Comparison of ENCODE assay signal across 35 cellular contexts in the genomic region with DNA sequence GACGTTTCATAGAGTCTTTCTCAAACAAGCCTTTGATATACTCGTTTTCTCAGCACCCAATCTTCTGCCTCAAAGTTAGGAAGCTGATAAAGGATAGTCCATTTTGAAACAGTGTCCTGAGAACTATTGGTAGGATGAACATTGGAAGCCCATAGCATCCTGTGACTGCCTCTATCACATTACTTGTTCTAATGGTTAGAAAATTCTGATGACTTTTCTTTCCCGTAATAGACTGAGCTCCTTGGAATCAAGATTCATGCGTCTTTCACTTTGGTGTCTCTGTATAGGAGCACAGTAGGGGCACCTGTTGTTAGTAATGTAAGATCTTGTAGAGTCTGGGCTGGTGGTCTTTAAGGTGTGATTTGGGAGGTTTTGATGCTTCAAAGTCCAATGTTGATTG.
"Had no signal": no experiment of that assay in that cellular context is flagged by ENCODE, and none has a peak within 500 bp of the region (broad histone marks: within the 10 kb centered on the region; RNA-seq: fewer than 3 reads in every experiment).

No MANE protein-coding gene starts in this region.

- DNase-seq: activated CD4-positive, alpha-beta memory T cell treated with anti-CD3 and anti-CD28 coated beads for 36 hours; activated CD4-positive, alpha-beta T cell treated with anti-CD3 and anti-CD28 coated beads for 36 hours; activated CD4-positive, alpha-beta T cell treated with anti-CD3 and anti-CD28 coated beads, Interleukin-2, amount 10 ng/mL, durations not matched to agents 24 days and 14 days; activated CD4-positive, CD25-positive, alpha-beta regulatory T cell; activated CD4-positive, CD25-positive, alpha-beta regulatory T cell treated with anti-CD3 and anti-CD28 coated beads, Interleukin-2, amount 50 U/mL, for 72 hours; activated CD8-positive, alpha-beta memory T cell treated with anti-CD3 and anti-CD28 coated beads, Interleukin-2, amount 10 ng/mL, durations not matched to agents 7 days and 5 days; activated CD8-positive, alpha-beta memory T cell treated with anti-CD3 and anti-CD28 coated beads, Interleukin-2, amount 50 U/mL, for 4 hours; activated CD8-positive, alpha-beta T cell treated with anti-CD3 and anti-CD28 coated beads, Interleukin-2, amount 10 ng/mL, durations not matched to agents 7 days and 5 days; activated effector memory CD4-positive, alpha-beta T cell treated with anti-CD3 and anti-CD28 coated beads, Interleukin-2, amount 50 U/mL, for 16 hours; activated naive CD4-positive, alpha-beta T cell; activated naive CD4-positive, alpha-beta T cell treated with anti-CD3 and anti-CD28 coated beads, Interleukin-2, amount 10 ng/mL, durations not matched to agents 7 days and 5 days; activated naive CD8-positive, alpha-beta T cell treated with anti-CD3 and anti-CD28 coated beads, Interleukin-2, amount 10 ng/mL, durations not matched to agents 7 days and 5 days; activated T-cell treated with anti-CD3 and anti-CD28 coated beads, Interleukin-2, amount 50 U/mL, for 1 hour; activated T-cell treated with anti-CD3 and anti-CD28 coated beads, Interleukin-2, amount 50 U/mL, for 48 hours; dorsolateral prefrontal cortex; effector memory CD4-positive, alpha-beta T cell; endodermal cell; foreskin fibroblast; glutamatergic neuron; heart left ventricle; T-helper 1 cell; T-helper 17 cell; T1000; WERI-Rb-1 had no signal

- H3K9me3 Mint-ChIP-seq: activated CD4-positive, alpha-beta memory T cell treated with anti-CD3 and anti-CD28 coated beads for 36 hours; activated naive CD4-positive, alpha-beta T cell treated with anti-CD3 and anti-CD28 coated beads, Interleukin-2, amount 10 ng/mL, durations not matched to agents 7 days and 5 days; activated naive CD8-positive, alpha-beta T cell treated with anti-CD3 and anti-CD28 coated beads, Interleukin-2, amount 10 ng/mL, durations not matched to agents 7 days and 5 days; activated T-helper 2 cell treated with anti-CD3 and anti-CD28 coated beads, Interferon-gamma antibody, Interleukin-2, Interleukin-4, amounts not matched to agents 10 μg/mL and 5 μg/mL and 100 μg/mL, durations not matched to agents 14 hours and 24 hours and 36 hours; central memory CD8-positive, alpha-beta T cell; dendritic cell treated with granulocyte-macrophage colony-stimulating factor and Interleukin-4, amounts not matched to agents 40 ng/mL and 50 ng/mL, for 4 days; endodermal cell; T-helper 2 cell treated with Interferon-gamma antibody and Interleukin-4, amounts not matched to agents 5 μg/mL and 100 μg/mL, for 36 hours had no signal

- H3K27ac ChIP-seq: ascending aorta, breast epithelium, coronary artery, dorsolateral prefrontal cortex, heart left ventricle, WERI-Rb-1 had no signal

- H3K27me3 ChIP-seq: ascending aorta, breast epithelium, dorsolateral prefrontal cortex, heart left ventricle had no signal

- H3K36me3 Mint-ChIP-seq: activated CD4-positive, alpha-beta memory T cell treated with anti-CD3 and anti-CD28 coated beads for 36 hours had no signal

- H3K27me3 Mint-ChIP-seq: brain; central memory CD8-positive, alpha-beta T cell; T-helper 17 cell had no signal

- H3K27ac Mint-ChIP-seq: activated CD4-positive, alpha-beta memory T cell treated with anti-CD3 and anti-CD28 coated beads for 36 hours; activated CD4-positive, alpha-beta T cell treated with anti-CD3 and anti-CD28 coated beads for 36 hours; activated CD4-positive, alpha-beta T cell treated with anti-CD3 and anti-CD28 coated beads, Interleukin-2, amount 10 ng/mL, durations not matched to agents 24 days and 14 days; activated CD8-positive, alpha-beta memory T cell treated with anti-CD3 and anti-CD28 coated beads, Interleukin-2, amount 10 ng/mL, durations not matched to agents 7 days and 5 days; activated CD8-positive, alpha-beta T cell treated with anti-CD3 and anti-CD28 coated beads, Interleukin-2, amount 10 ng/mL, durations not matched to agents 7 days and 5 days; activated naive CD4-positive, alpha-beta T cell treated with anti-CD3 and anti-CD28 coated beads, Interleukin-2, amount 10 ng/mL, durations not matched to agents 7 days and 5 days; activated naive CD4-positive, alpha-beta T cell treated with anti-CD3 and anti-CD28 coated beads, Interleukin-2, amount 50 U/mL, for 72 hours; activated naive CD8-positive, alpha-beta T cell treated with anti-CD3 and anti-CD28 coated beads, Interleukin-2, amount 10 ng/mL, durations not matched to agents 7 days and 5 days; activated T-helper 1 cell treated with anti-CD3 and anti-CD28 coated beads, Interleukin-12 subunit alpha, Interleukin-12 subunit beta, Interleukin-2, Interleukin-4 antibody, amounts not matched to agents 30 ng/mL and 10 ng/mL and 1 ng/mL, durations not matched to agents 14 hours and 24 hours and 36 hours; activated T-helper 2 cell treated with anti-CD3 and anti-CD28 coated beads, Interferon-gamma antibody, Interleukin-2, Interleukin-4, amounts not matched to agents 10 μg/mL and 5 μg/mL and 100 μg/mL, durations not matched to agents 14 hours and 24 hours and 36 hours; dendritic cell treated with granulocyte-macrophage colony-stimulating factor and Interleukin-4, amounts not matched to agents 40 ng/mL and 50 ng/mL, for 4 days; endodermal cell; T-helper 17 cell; T-helper 2 cell treated with Interferon-gamma antibody and Interleukin-4, amounts not matched to agents 5 μg/mL and 100 μg/mL, for 36 hours had no signal

- H3K36me3 ChIP-seq: ascending aorta, breast epithelium, heart left ventricle, WERI-Rb-1 had no signal

- H3K9me3 ChIP-seq: ascending aorta, breast epithelium, heart left ventricle had no signal

- H3K4me3 ChIP-seq: ascending aorta, breast epithelium, coronary artery, dorsolateral prefrontal cortex, heart left ventricle had no signal

- H3K4me1 Mint-ChIP-seq: activated CD8-positive, alpha-beta memory T cell treated with anti-CD3 and anti-CD28 coated beads, Interleukin-2, amount 10 ng/mL, durations not matched to agents 7 days and 5 days; activated naive CD4-positive, alpha-beta T cell treated with anti-CD3 and anti-CD28 coated beads, Interleukin-2, amount 10 ng/mL, durations not matched to agents 7 days and 5 days; T-helper 17 cell had no signal

- ATAC-seq: activated CD4-positive, alpha-beta T cell treated with anti-CD3 and anti-CD28 coated beads for 36 hours; activated CD8-positive, alpha-beta memory T cell treated with anti-CD3 and anti-CD28 coated beads, Interleukin-2, amount 10 ng/mL, durations not matched to agents 7 days and 5 days; activated CD8-positive, alpha-beta T cell treated with anti-CD3 and anti-CD28 coated beads, Interleukin-2, amount 10 ng/mL, durations not matched to agents 7 days and 5 days; activated naive CD4-positive, alpha-beta T cell treated with anti-CD3 and anti-CD28 coated beads, Interleukin-2, amount 50 U/mL, for 72 hours; esophagus mucosa; heart left ventricle; T-helper 17 cell had no signal

- H3K4me3 Mint-ChIP-seq: activated CD4-positive, alpha-beta memory T cell treated with anti-CD3 and anti-CD28 coated beads for 36 hours; activated CD4-positive, alpha-beta T cell treated with anti-CD3 and anti-CD28 coated beads for 36 hours; activated CD4-positive, alpha-beta T cell treated with anti-CD3 and anti-CD28 coated beads, Interleukin-2, amount 10 ng/mL, durations not matched to agents 24 days and 14 days; activated CD8-positive, alpha-beta memory T cell treated with anti-CD3 and anti-CD28 coated beads, Interleukin-2, amount 10 ng/mL, durations not matched to agents 7 days and 5 days; activated CD8-positive, alpha-beta T cell treated with anti-CD3 and anti-CD28 coated beads, Interleukin-2, amount 10 ng/mL, durations not matched to agents 7 days and 5 days; activated naive CD4-positive, alpha-beta T cell treated with anti-CD3 and anti-CD28 coated beads, Interleukin-2, amount 10 ng/mL, durations not matched to agents 7 days and 5 days; activated naive CD8-positive, alpha-beta T cell treated with anti-CD3 and anti-CD28 coated beads, Interleukin-2, amount 10 ng/mL, durations not matched to agents 7 days and 5 days; activated T-helper 1 cell treated with anti-CD3 and anti-CD28 coated beads, Interleukin-12 subunit alpha, Interleukin-12 subunit beta, Interleukin-2, Interleukin-4 antibody, amounts not matched to agents 30 ng/mL and 10 ng/mL and 1 ng/mL, durations not matched to agents 14 hours and 24 hours and 36 hours; brain; central memory CD8-positive, alpha-beta T cell; dendritic cell treated with granulocyte-macrophage colony-stimulating factor and Interleukin-4, amounts not matched to agents 40 ng/mL and 50 ng/mL, for 4 days; endodermal cell; T-helper 17 cell; T-helper 2 cell treated with Interferon-gamma antibody and Interleukin-4, amounts not matched to agents 5 μg/mL and 100 μg/mL, for 36 hours had no signal
